Comparison of ENCODE assay signal across 34 cellular contexts in genomic region chr2:211126256-211126655, GRCh38.
"Had no signal": no experiment of that assay in that cellular context is flagged by ENCODE, and none has a peak within 500 bp of the region (broad histone marks: within the 10 kb centered on the region; RNA-seq: fewer than 3 reads in every experiment).

No MANE protein-coding gene starts in this region.

- H3K4me3 ChIP-seq: MG63 had no signal

- H3K36me3 ChIP-seq: MG63 had no signal

- H3K9ac ChIP-seq: KMS-11 had no signal

- H3K27me3 ChIP-seq: MG63 had no signal

- H3K4me2 ChIP-seq: KMS-11 had no signal

- DNase-seq: Karpas-422, Kasumi-1, MG63, MM.1S, MV-4-11, NCI-H1048, NCI-H1092, NCI-H1092 treated with DMSO at 0.1 percent for 48 hours, NCI-H1105, NCI-H1105 treated with DMSO at 0.1 percent for 48 hours, NCI-H1417, NCI-H1417 treated with DMSO at 0.1 percent for 48 hours, NCI-H1436, NCI-H1436 treated with DMSO at 0.1 percent for 48 hours, NCI-H146, NCI-H1694, NCI-H1694 treated with DMSO at 0.1 percent for 48 hours, NCI-H187, NCI-H187 treated with DMSO at 0.1 percent for 48 hours, NCI-H1930, NCI-H2029, NCI-H2029 treated with DMSO at 0.1 percent for 48 hours, NCI-H2081, NCI-H2081 treated with DMSO at 0.1 percent for 48 hours, NCI-H2107, NCI-H2171, NCI-H2171 treated with DMSO at 0.1 percent for 48 hours, NCI-H2227 treated with DMSO at 0.1 percent for 48 hours, NCI-H226, NCI-H345, NCI-H446, NCI-H446 treated with DMSO at 0.1 percent for 48 hours, NCI-H510A had no signal

- H3K27ac ChIP-seq: KMS-11 had no signal

- H3K9me3 ChIP-seq: MG63 had no signal
